Comparison of ENCODE assay signal across 27 cellular contexts in genomic region chr15:76152197-76152596, GRCh38.
"Had no signal": no experiment of that assay in that cellular context is flagged by ENCODE, and none has a peak within 500 bp of the region (broad histone marks: within the 10 kb centered on the region; RNA-seq: fewer than 3 reads in every experiment).

No MANE protein-coding gene starts in this region.

- H3K79me2 ChIP-seq: parathyroid adenoma had no signal

- H3K4me3 Mint-ChIP-seq: natural killer cell treated with Interleukin-12 subunit alpha and Interleukin-12 subunit beta and Interleukin-15 and Interleukin-18, amount 100 ng/mL, for 72 hours; stimulated activated naive CD8-positive, alpha-beta T cell treated with anti-CD3 and anti-CD28 coated beads, Interleukin-15, amount 100 ng/mL, for 72 hours had no signal

- H3K36me3 Mint-ChIP-seq: naive thymus-derived CD4-positive, alpha-beta T cell; natural killer cell treated with Interleukin-12 subunit alpha and Interleukin-12 subunit beta and Interleukin-15 and Interleukin-18, amount 100 ng/mL, for 72 hours; stimulated activated memory B cell treated with anti-CD40 and anti-IgM and Interleukin-4, amounts not matched to agents 10 μg/mL and 1 μg/mL and 100 μg/mL, for 72 hours had no signal

- H3K4me2 ChIP-seq: smooth muscle cell had no signal

- H3K27ac Mint-ChIP-seq: naive thymus-derived CD4-positive, alpha-beta T cell; stimulated activated naive CD8-positive, alpha-beta T cell treated with anti-CD3 and anti-CD28 coated beads, Interleukin-15, amount 100 ng/mL, for 72 hours had no signal

- FAIRE-seq: keratinocyte had no signal

- H3K27ac ChIP-seq: left lung, lower lobe of right lung, neutrophil, parathyroid adenoma, psoas muscle, right lobe of liver, tibial nerve, upper lobe of left lung, vagina had no signal

- H3K27me3 Mint-ChIP-seq: stimulated activated memory B cell treated with anti-CD40 and anti-IgM and Interleukin-4, amounts not matched to agents 10 μg/mL and 1 μg/mL and 100 μg/mL, for 72 hours had no signal

- DNase-seq: hippocampal formation; left colon; left lung; lower lobe of right lung; mammary epithelial cell; midbrain; mucosa of descending colon; naive thymus-derived CD4-positive, alpha-beta T cell; occipital lobe; psoas muscle; right lobe of liver; stimulated activated CD4-positive, alpha-beta T cell treated with anti-CD3 and anti-CD28 coated beads, Interleukin-1b, Interleukin-23, amount 100 ng/mL, for 48 hours; stimulated activated CD4-positive, alpha-beta T cell treated with anti-CD3 and anti-CD28 coated beads, Interleukin-2, amount 100 ng/mL, for 48 hours; stimulated activated CD4-positive, alpha-beta T cell treated with anti-CD3 and anti-CD28 coated beads, Interleukin-4, amount 100 ng/mL, for 4 hours; stimulated activated CD8-positive, alpha-beta memory T cell treated with anti-CD3 and anti-CD28 coated beads, Interleukin-4, amount 100 ng/mL, for 48 hours; stimulated activated naive CD4-positive, alpha-beta T cell treated with Interleukin-2 at 50 U/mL for 16 hours; stimulated activated naive CD8-positive, alpha-beta T cell treated with anti-CD3 and anti-CD28 coated beads, Interleukin-15, amount 100 ng/mL, for 72 hours; substantia nigra had no signal

- H3K9ac ChIP-seq: parathyroid adenoma had no signal

- H3K4me3 ChIP-seq: left lung, lower lobe of right lung, mucosa of descending colon, psoas muscle, right lobe of liver, smooth muscle cell, tibial nerve, upper lobe of left lung, vagina had no signal

- H3K9me3 Mint-ChIP-seq: naive thymus-derived CD4-positive, alpha-beta T cell; natural killer cell treated with Interleukin-12 subunit alpha and Interleukin-12 subunit beta and Interleukin-15 and Interleukin-18, amount 100 ng/mL, for 72 hours; stimulated activated memory B cell treated with anti-CD40 and anti-IgM and Interleukin-4, amounts not matched to agents 10 μg/mL and 1 μg/mL and 100 μg/mL, for 72 hours; stimulated activated naive CD8-positive, alpha-beta T cell treated with anti-CD3 and anti-CD28 coated beads, Interleukin-15, amount 100 ng/mL, for 72 hours had no signal

- H3K36me3 ChIP-seq: left lung, lower lobe of right lung, neutrophil, right lobe of liver, tibial nerve, upper lobe of left lung, vagina had no signal

- H3K4me1 ChIP-seq: parathyroid adenoma, right lobe of liver had no signal

- H2AFZ ChIP-seq: parathyroid adenoma had no signal

- H3K27me3 ChIP-seq: neutrophil, right lobe of liver, upper lobe of left lung, vagina had no signal

- ATAC-seq: left colon; left lung; lower lobe of right lung; mucosa of descending colon; naive thymus-derived CD4-positive, alpha-beta T cell; natural killer cell treated with Interleukin-12 subunit alpha and Interleukin-12 subunit beta and Interleukin-15 and Interleukin-18, amount 100 ng/mL, for 72 hours; psoas muscle; right lobe of liver; stimulated activated memory B cell treated with anti-CD40 and anti-IgM and Interleukin-4, amounts not matched to agents 10 μg/mL and 1 μg/mL and 100 μg/mL, for 72 hours; stimulated activated naive CD8-positive, alpha-beta T cell treated with anti-CD3 and anti-CD28 coated beads, Interleukin-15, amount 100 ng/mL, for 72 hours had no signal

- H3K9me3 ChIP-seq: left lung, lower lobe of right lung, mucosa of descending colon, neutrophil, psoas muscle, right lobe of liver, tibial nerve, upper lobe of left lung, vagina had no signal
